Comparison of ENCODE assay signal across 24 cellular contexts in genomic region chr18:74790451-74790850, GRCh38.
"Had no signal": no experiment of that assay in that cellular context is flagged by ENCODE, and none has a peak within 500 bp of the region (broad histone marks: within the 10 kb centered on the region; RNA-seq: fewer than 3 reads in every experiment).

No MANE protein-coding gene starts in this region.

- H3K36me3 Mint-ChIP-seq: WTC11 had no signal

- H3K27ac Mint-ChIP-seq: activated CD4-positive, alpha-beta memory T cell treated with anti-CD3 and anti-CD28 coated beads for 36 hours; activated CD4-positive, alpha-beta T cell treated with anti-CD3 and anti-CD28 coated beads, Interleukin-2, amount 10 ng/mL, durations not matched to agents 7 days and 5 days; activated naive CD4-positive, alpha-beta T cell treated with anti-CD3 and anti-CD28 coated beads, Interleukin-2, amount 50 U/mL, for 72 hours; activated naive CD8-positive, alpha-beta T cell treated with anti-CD3 and anti-CD28 coated beads, Interleukin-2, amount 50 U/mL, for 24 hours; T-helper 17 cell; WTC11 had no signal

- DNase-seq: activated CD4-positive, alpha-beta memory T cell treated with anti-CD3 and anti-CD28 coated beads for 36 hours; activated CD4-positive, alpha-beta T cell treated with anti-CD3 and anti-CD28 coated beads, Interleukin-2, amount 10 ng/mL, durations not matched to agents 7 days and 5 days; activated CD4-positive, CD25-positive, alpha-beta regulatory T cell treated with anti-CD3 and anti-CD28 coated beads, Interleukin-2, amount 50 U/mL, for 72 hours; activated CD8-positive, alpha-beta memory T cell treated with anti-CD3 and anti-CD28 coated beads for 24 hours; activated effector memory CD4-positive, alpha-beta T cell treated with anti-CD3 and anti-CD28 coated beads, Interleukin-2, amount 50 U/mL, for 16 hours; activated naive CD4-positive, alpha-beta T cell treated with Interleukin-2 at 50 U/mL for 16 hours; activated naive CD8-positive, alpha-beta T cell treated with anti-CD3 and anti-CD28 coated beads, Interleukin-2, amount 50 U/mL, for 24 hours; activated T-cell treated with anti-CD3 and anti-CD28 coated beads, Interleukin-2, amount 50 U/mL, for 4 hours; amniotic stem cell; KG1; NCI-H1048; NCI-H1417 treated with DMSO at 0.1 percent for 48 hours; NCI-H187; NCI-H2171 treated with DMSO at 0.1 percent for 48 hours; NCI-H226; PC-9; SIG-M5; T-helper 17 cell; T-helper 9 cell had no signal

- H3K4me3 Mint-ChIP-seq: activated CD4-positive, alpha-beta memory T cell treated with anti-CD3 and anti-CD28 coated beads for 36 hours; activated CD4-positive, alpha-beta T cell treated with anti-CD3 and anti-CD28 coated beads, Interleukin-2, amount 10 ng/mL, durations not matched to agents 7 days and 5 days; activated naive CD8-positive, alpha-beta T cell treated with anti-CD3 and anti-CD28 coated beads, Interleukin-2, amount 50 U/mL, for 24 hours; activated T-cell treated with anti-CD3 and anti-CD28 coated beads, Interleukin-2, amount 50 U/mL, for 4 hours; brain; central memory CD8-positive, alpha-beta T cell; T-helper 17 cell; WTC11 had no signal

- H3K27me3 Mint-ChIP-seq: activated CD4-positive, alpha-beta memory T cell treated with anti-CD3 and anti-CD28 coated beads for 36 hours; activated CD4-positive, alpha-beta T cell treated with anti-CD3 and anti-CD28 coated beads, Interleukin-2, amount 10 ng/mL, durations not matched to agents 7 days and 5 days; activated naive CD8-positive, alpha-beta T cell treated with anti-CD3 and anti-CD28 coated beads, Interleukin-2, amount 50 U/mL, for 24 hours; brain; central memory CD8-positive, alpha-beta T cell; T-helper 17 cell had no signal

- H2AFZ ChIP-seq: PC-9 had no signal

- FAIRE-seq: astrocyte had no signal

- H3K27ac ChIP-seq: PC-9 had no signal

- H3K4me1 Mint-ChIP-seq: activated CD4-positive, alpha-beta T cell treated with anti-CD3 and anti-CD28 coated beads, Interleukin-2, amount 10 ng/mL, durations not matched to agents 7 days and 5 days; activated naive CD8-positive, alpha-beta T cell treated with anti-CD3 and anti-CD28 coated beads, Interleukin-2, amount 50 U/mL, for 24 hours; central memory CD8-positive, alpha-beta T cell had no signal

- H3K4me3 ChIP-seq: PC-9 had no signal

- ATAC-seq: activated naive CD4-positive, alpha-beta T cell treated with anti-CD3 and anti-CD28 coated beads, Interleukin-2, amount 50 U/mL, for 72 hours; activated naive CD8-positive, alpha-beta T cell treated with anti-CD3 and anti-CD28 coated beads, Interleukin-2, amount 50 U/mL, for 24 hours; activated T-cell treated with anti-CD3 and anti-CD28 coated beads, Interleukin-2, amount 50 U/mL, for 4 hours; T-helper 17 cell; WTC11 had no signal

- H3K9me3 Mint-ChIP-seq: activated CD4-positive, alpha-beta memory T cell treated with anti-CD3 and anti-CD28 coated beads for 36 hours; activated CD4-positive, alpha-beta T cell treated with anti-CD3 and anti-CD28 coated beads, Interleukin-2, amount 10 ng/mL, durations not matched to agents 7 days and 5 days; activated naive CD4-positive, alpha-beta T cell treated with anti-CD3 and anti-CD28 coated beads, Interleukin-2, amount 50 U/mL, for 72 hours; activated naive CD8-positive, alpha-beta T cell treated with anti-CD3 and anti-CD28 coated beads, Interleukin-2, amount 50 U/mL, for 24 hours; activated T-cell treated with anti-CD3 and anti-CD28 coated beads, Interleukin-2, amount 50 U/mL, for 4 hours; brain; central memory CD8-positive, alpha-beta T cell; WTC11 had no signal

- H3K4me2 ChIP-seq: PC-9 had no signal
